Comparison of ENCODE assay signal across 8 cellular contexts in genomic region chr6:4316867-4317400, GRCh38.
A peak's percentile ranks its signal among the peaks of the same experiment; 100 is the strongest.
DNase-seq lines count a peak whose midpoint lies in the region; ATAC-seq and TF ChIP-seq lines count a peak whose summit lies in the region.

No MANE protein-coding gene starts in this region.

- H3K27ac ChIP-seq in epithelial cell of prostate = peak overlapping the region; percentile 76
- no peak overlapping the region for H3K27ac ChIP-seq in endodermal cell (ENCODE audit: low read depth, low read length)

- TF ChIP-seq CTCF in nephron (IDR thresholded peaks at IDR 0.05; ENCODE audit: unreplicated experiment in 3 of 3) = no peak
- no peak for TF ChIP-seq CTCF in endodermal cell (conservative IDR thresholded peaks at IDR 0.05)
- TF ChIP-seq CTCF in BE2C (IDR thresholded peaks at IDR 0.05; ENCODE audit: low read depth, low read length) = no peak

- H3K27me3 Mint-ChIP-seq in nephron (ENCODE audit: low read depth) (no peaks in the 10 kb centered on the region), endodermal cell (ENCODE audit: insufficient read depth) (no peaks in the 10 kb centered on the region)

- H3K4me3 Mint-ChIP-seq in nephron (no peak overlapping the region), endodermal cell (no peak overlapping the region)

- H3K27me3 ChIP-seq in endodermal cell (ENCODE audit: control insufficient read depth, insufficient read depth, low read length, poor library complexity, severe bottlenecking) = no peaks in the 10 kb centered on the region
- no peaks in the 10 kb centered on the region for H3K27me3 ChIP-seq in BE2C

- H3K4me1 Mint-ChIP-seq in nephron = peaks cover 49% of the 10 kb centered on the region
- H3K4me1 Mint-ChIP-seq in endodermal cell = no peaks in the 10 kb centered on the region

- H3K27ac Mint-ChIP-seq in nephron (peak overlapping the region; percentile 73 to 84 (median 76)), endodermal cell (no peak overlapping the region)

- H3K4me3 ChIP-seq in endodermal cell (ENCODE audit: low read length) = no peak overlapping the region
- no peak overlapping the region for H3K4me3 ChIP-seq in BE2C (ENCODE audit: low read depth, low read length)

- H3K36me3 ChIP-seq in endodermal cell (ENCODE audit: control insufficient read depth, insufficient read depth, low read length) (no peaks in the 10 kb centered on the region), BE2C (no peaks in the 10 kb centered on the region)

- ATAC-seq in HG03457 (IDR thresholded peaks at IDR 0.05; ENCODE audit: unreplicated experiment) (no peak), GM21737 (IDR thresholded peaks at IDR 0.05; ENCODE audit: unreplicated experiment) (no peak)

- DNase-seq in DMS153 (lab: John Stamatoyannopoulos, UW) (peak; percentile 82), NOMO-1 (lab: John Stamatoyannopoulos, UW; ENCODE audit: unreplicated experiment in 2 of 2) (peak; percentile 50 to 58), epithelial cell of prostate (ENCODE audit: low read depth, low spot score) (peak; percentile 83), endodermal cell (no peak), BE2C (no peak)

- peaks cover 24% of the 10 kb centered on the region for H3K9me3 Mint-ChIP-seq in nephron
- peaks cover 12% of the 10 kb centered on the region for H3K9me3 Mint-ChIP-seq in endodermal cell

- peaks cover 10% of the 10 kb centered on the region for H3K9me3 ChIP-seq in endodermal cell (ENCODE audit: control insufficient read depth, low read length)
- no peaks in the 10 kb centered on the region for H3K9me3 ChIP-seq in BE2C

- no peak overlapping the region for H3K9ac ChIP-seq in endodermal cell (ENCODE audit: extremely low read depth, low read length, poor library complexity, severe bottlenecking)

- H3K4me1 ChIP-seq in endodermal cell (ENCODE audit: control insufficient read depth, insufficient read depth, low read length) = no peaks in the 10 kb centered on the region
- no peaks in the 10 kb centered on the region for H3K4me1 ChIP-seq in BE2C

- WGBS in endodermal cell (ENCODE audit: insufficient coverage in 1 of 2, insufficient read length in 1 of 2), 2 experiments = 76 to 86% methylated on average over 2 to 9 of the region's 9 CpGs

- H3K36me3 Mint-ChIP-seq in nephron (ENCODE audit: low read depth) (peaks cover 4% of the 10 kb centered on the region), endodermal cell (ENCODE audit: low read depth) (no peaks in the 10 kb centered on the region)

Comparison
In these comparisons a context has a peak if more than half of its experiments do, and no peak if none do; other contexts are left out.
1. DNase-seq: peak in DMS153 (single experiment), NOMO-1 (2 of 2) and epithelial cell of prostate (single experiment); none in endodermal cell (single experiment) and BE2C (single experiment).